In genomic region chr5:11888221-11888620, GRCh38 we compare ENCODE assay signal across 9 cellular contexts. TPM values are rescaled to one million over a fixed set of nuclear protein-coding genes. Genes with fewer than 3 reads are reported as not detected.
"Had no signal": no experiment of that assay in that cellular context is flagged by ENCODE, and none has a peak within 500 bp of the region (broad histone marks: within the 10 kb centered on the region; RNA-seq: fewer than 3 reads in every experiment).

No MANE protein-coding gene starts in this region.

- H3K27ac Mint-ChIP-seq: HFFc6, IgD-negative memory B cell had no signal

- H3K4me3 Mint-ChIP-seq: HFFc6, IgD-negative memory B cell had no signal

- H3K27ac ChIP-seq: GM23248, HL-60 had no signal

- H3K27me3 Mint-ChIP-seq: IgD-negative memory B cell had no signal

- ATAC-seq: HCT116, HepG2 had no signal

- H3K36me3 Mint-ChIP-seq: IgD-negative memory B cell had no signal

- FAIRE-seq: HepG2 had no signal

- DNase-seq: GM23248, GOT3, H7, HFFc6, KBM-7 had no signal

- H3K4me1 Mint-ChIP-seq: IgD-negative memory B cell had no signal

RNA-seq across cellular contexts. Expression of gene CTNND2, which starts 16.0 kb away (rescaled TPM):
- total RNA-seq: GM23248, HepG2, HFFc6 had no signal
